ENCODE assay signal across 8 cellular contexts in genomic region chr2:85705680-85706039, GRCh38. TPM values are rescaled to one million over a fixed set of nuclear protein-coding genes. Genes with fewer than 3 reads are reported as not detected.
DNase-seq lines count a peak whose midpoint lies in the region; ATAC-seq and TF ChIP-seq lines count a peak whose summit lies in the region.

No MANE protein-coding gene starts in this region.

- POLR2A ChIA-PET in HCT116 (lab: Charles Lee): no interaction called here

- no peaks in the 10 kb centered on the region for H3K36me3 Mint-ChIP-seq in activated T-cell treated with anti-CD3 and anti-CD28 coated beads, Interleukin-2, amount 50 U/mL, for 24 hours (ENCODE audit: low read depth)
- no peaks in the 10 kb centered on the region for H3K36me3 Mint-ChIP-seq in progenitor cell of endocrine pancreas (ENCODE audit: insufficient read depth)

- TF ChIP-seq CTCF in HCT116 (IDR thresholded peaks at IDR 0.05 in 2 of 3, conservative IDR thresholded peaks at IDR 0.05 in 1 of 3; ENCODE audit: borderline replicate concordance in 1 of 3, insufficient read depth in 1 of 3, low read depth in 2 of 3, low read length in 2 of 3) (no peak), foreskin fibroblast (IDR thresholded peaks at IDR 0.05; ENCODE audit: low read depth, low read length) (no peak), progenitor cell of endocrine pancreas (IDR thresholded peaks at IDR 0.05; ENCODE audit: unreplicated experiment) (no peak)

- ATAC-seq in HCT116 (no peak), HG02840 (IDR thresholded peaks at IDR 0.05; ENCODE audit: low FRiP score, unreplicated experiment) (no peak)

- no peaks in the 10 kb centered on the region for H3K9me3 Mint-ChIP-seq in activated T-cell treated with anti-CD3 and anti-CD28 coated beads, Interleukin-2, amount 50 U/mL, for 24 hours
- H3K9me3 Mint-ChIP-seq in progenitor cell of endocrine pancreas (ENCODE audit: low read depth): no peaks in the 10 kb centered on the region

- H3K27ac ChIP-seq in HCT116 (ENCODE audit: low read depth, low read length): no peak overlapping the region
- H3K27ac ChIP-seq in skeletal muscle tissue (ENCODE audit: low read depth, low read length): peak overlapping the region; percentile 78

- H3K27me3 ChIP-seq in HCT116 (ENCODE audit: insufficient read depth, low read length): no peaks in the 10 kb centered on the region
- no peaks in the 10 kb centered on the region for H3K27me3 ChIP-seq in skeletal muscle tissue (ENCODE audit: control insufficient read depth in 3 of 3, insufficient read depth in 3 of 3, low read length in 3 of 3)

- BruUV-seq in HCT116 (replicated peaks; lab: Mats Ljungman, UMichigan): no TSS peak

- no peak for TF ChIP-seq POLR2A in HCT116 (IDR thresholded peaks at IDR 0.05; ENCODE audit: borderline replicate concordance, extremely low read depth, insufficient read depth, insufficient read length)

- RAD21 ChIA-PET in HCT116 (lab: Charles Lee; ENCODE audit: low non-redundant PET in 1 of 2, low total read pairs in 2 of 2, uncharacterized antibody in 2 of 2, unreplicated experiment in 2 of 2): no interaction called here

- H3K27me3 Mint-ChIP-seq in activated T-cell treated with anti-CD3 and anti-CD28 coated beads, Interleukin-2, amount 50 U/mL, for 24 hours: peaks cover 9% of the 10 kb centered on the region
- H3K27me3 Mint-ChIP-seq in progenitor cell of endocrine pancreas: peaks cover 49% of the 10 kb centered on the region

- H3K27ac Mint-ChIP-seq in activated T-cell treated with anti-CD3 and anti-CD28 coated beads, Interleukin-2, amount 50 U/mL, for 24 hours: no peak overlapping the region
- no peak overlapping the region for H3K27ac Mint-ChIP-seq in progenitor cell of endocrine pancreas

- no peaks in the 10 kb centered on the region for H3K9me3 ChIP-seq in HCT116 (ENCODE audit: control insufficient read depth in 1 of 2, insufficient read depth in 1 of 2, low read depth in 1 of 2, low read length in 2 of 2)
- no peaks in the 10 kb centered on the region for H3K9me3 ChIP-seq in skeletal muscle tissue (ENCODE audit: control insufficient read depth in 3 of 3, low read length in 3 of 3)

- H3K4me1 Mint-ChIP-seq in activated T-cell treated with anti-CD3 and anti-CD28 coated beads, Interleukin-2, amount 50 U/mL, for 24 hours (ENCODE audit: low read depth): peaks cover 31% of the 10 kb centered on the region
- H3K4me1 Mint-ChIP-seq in progenitor cell of endocrine pancreas (ENCODE audit: low read depth): peaks cover 6% of the 10 kb centered on the region

- H3K79me2 ChIP-seq in HCT116 (ENCODE audit: insufficient read depth, low read length): no peaks in the 10 kb centered on the region

- H3K4me3 ChIP-seq in HCT116 (replicated peaks in 1 of 2; ENCODE audit: low read depth in 1 of 2, low read length in 2 of 2): no peak overlapping the region
- H3K4me3 ChIP-seq in foreskin fibroblast (ENCODE audit: low read depth in 1 of 2, low read length in 2 of 2): no peak overlapping the region
- peak overlapping the region in 1 of 3 donors; percentile 1 for H3K4me3 ChIP-seq in skeletal muscle tissue (ENCODE audit: low read length in 3 of 3)

- no peak overlapping the region for H3K4me2 ChIP-seq in HCT116 (ENCODE audit: low read length)

- H2AFZ ChIP-seq in HCT116 (ENCODE audit: low read depth, low read length, poor library complexity, severe bottlenecking): no peak overlapping the region

- DNase-seq in HCT116 (ENCODE audit: low read depth, low spot score) (peak; percentile 66), SKM-1 (lab: John Stamatoyannopoulos, UW; ENCODE audit: unreplicated experiment) (peak; percentile 69), foreskin fibroblast (peak; percentile 94 to 96), progenitor cell of endocrine pancreas (ENCODE audit: low spot score, unreplicated experiment) (no peak)
- no peak for DNase-seq in stimulated activated CD4-positive, alpha-beta T cell treated with anti-CD3 and anti-CD28 coated beads, Interleukin-4, amount 100 ng/mL, for 1 hour
- DNase-seq in activated T-cell treated with anti-CD3 and anti-CD28 coated beads, Interleukin-2, amount 50 U/mL, for 24 hours: no peak

- H3K4me3 Mint-ChIP-seq in activated T-cell treated with anti-CD3 and anti-CD28 coated beads, Interleukin-2, amount 50 U/mL, for 24 hours: no peak overlapping the region
- no peak overlapping the region for H3K4me3 Mint-ChIP-seq in progenitor cell of endocrine pancreas (ENCODE audit: low read depth)

- no peaks in the 10 kb centered on the region for H3K9me2 ChIP-seq in HCT116 (ENCODE audit: insufficient read depth)

- TF ChIP-seq RAD21 in HCT116 (IDR thresholded peaks at IDR 0.05; ENCODE audit: low read depth): no peak

- H3K36me3 ChIP-seq in HCT116 (ENCODE audit: control insufficient read depth in 1 of 2, insufficient read depth in 2 of 2, low read length in 2 of 2): no peaks in the 10 kb centered on the region
- no peaks in the 10 kb centered on the region for H3K36me3 ChIP-seq in skeletal muscle tissue (ENCODE audit: control insufficient read depth in 3 of 3, insufficient read depth in 3 of 3, low read length in 3 of 3)

- no peak overlapping the region for H3K9ac ChIP-seq in HCT116 (ENCODE audit: low read length)
- H3K9ac ChIP-seq in skeletal muscle tissue (ENCODE audit: low read depth in 1 of 3, low read length in 3 of 3): no peak overlapping the region

- H3K4me1 ChIP-seq in HCT116 (ENCODE audit: control insufficient read depth in 1 of 2, insufficient read depth in 2 of 2, low read length in 2 of 2) (peaks cover 17 to 39% of the 10 kb centered on the region in 2 experiments), skeletal muscle tissue (ENCODE audit: control insufficient read depth in 3 of 3, insufficient read depth in 3 of 3, low read length in 3 of 3) (peaks cover 42 to 45% (median 42%) of the 10 kb centered on the region in 3 donors)

- intact Hi-C loops in HCT116 (cut with micrococcal nuclease): no loop called here

- no peaks in the 10 kb centered on the region for H4K20me1 ChIP-seq in HCT116 (ENCODE audit: insufficient read depth)

- CTCF ChIA-PET in HCT116 (lab: Charles Lee): interaction anchor here (1.4 to 4.6 kb wide), 3 partner anchors 26 to 68 kb away, joined by 3 to 33 read pairs (median 29); no protein-coding TSS in a partner anchor

TF ChIP-seq in HCT116, 20 proteins besides CTCF, POLR2A, EP300 and RAD21:
- TF ChIP-seq ATF3 (IDR thresholded peaks at IDR 0.05) (peak; percentile 96), SP1 (IDR thresholded peaks at IDR 0.05; ENCODE audit: low read depth) (peak; percentile 92), MAX (IDR thresholded peaks at IDR 0.05) (peak; percentile 71; the same call in 1 of the 2 replicates), FOSL1 (IDR thresholded peaks at IDR 0.05; ENCODE audit: low read depth) (peak; percentile 73), EGR1 (IDR thresholded peaks at IDR 0.05; ENCODE audit: low read depth) (peak; percentile 89), JUND (IDR thresholded peaks at IDR 0.05) (peak; percentile 85), EZH2 (IDR thresholded peaks at IDR 0.05) (no peak), ZFX (IDR thresholded peaks at IDR 0.05) (no peak), CEBPB (IDR thresholded peaks at IDR 0.05; ENCODE audit: low read depth) (peak; percentile 100), CBX3 (IDR thresholded peaks at IDR 0.05; ENCODE audit: low read depth) (peak; percentile 74; the same call in 1 of the 2 replicates), POLR2AphosphoS5 (IDR thresholded peaks at IDR 0.05; ENCODE audit: low read depth, low read length) (peak; percentile 72), YY1 (IDR thresholded peaks at IDR 0.05; ENCODE audit: extremely low read depth, insufficient replicate concordance, low read depth, low read length) (no peak), SRF (IDR thresholded peaks at IDR 0.05; ENCODE audit: low read depth) (0 out of 2 replicates have a peak, but pooled peaks have one; percentile 35)

RNA-seq across cellular contexts. Expression of gene GNLY, which starts 11.5 kb away (rescaled TPM):
- total RNA-seq in HCT116 (2021; ENCODE audit: unreplicated experiment): 0.74 TPM
- polyA plus RNA-seq in HCT116 (2012): 0.09 and 0.17 TPM in 2 replicates
- total RNA-seq in skeletal muscle tissue: not detected
- not detected in 2 replicates for total RNA-seq in progenitor cell of endocrine pancreas

RNA-seq across cellular contexts. Expression of gene SFTPB, which starts 37.7 kb away (rescaled TPM):
- total RNA-seq in HCT116 (2021; ENCODE audit: unreplicated experiment) (13.3 TPM), skeletal muscle tissue (not detected), progenitor cell of endocrine pancreas (not detected in 2 replicates)
- 0.10 and 0.22 TPM in 2 replicates for polyA plus RNA-seq in HCT116 (2012)

RNA-seq across cellular contexts. Expression of gene ATOH8, which starts 48.1 kb away (rescaled TPM):
- 0.74 TPM for total RNA-seq in HCT116 (2021; ENCODE audit: unreplicated experiment)
- 0.21 and 0.30 TPM in 2 replicates for polyA plus RNA-seq in HCT116 (2012)
- total RNA-seq in skeletal muscle tissue: 8.4 TPM
- total RNA-seq in progenitor cell of endocrine pancreas: 1.3 and 1.7 TPM in 2 replicates

Comparison
In these comparisons a context has a peak if more than half of its experiments do, and no peak if none do; other contexts are left out.
1. DNase-seq: peak in HCT116 (single experiment), SKM-1 (single experiment) and foreskin fibroblast (2 of 2); none in stimulated activated CD4-positive, alpha-beta T cell treated with anti-CD3 and anti-CD28 coated beads, Interleukin-4, amount 100 ng/mL, for 1 hour (single experiment), activated T-cell treated with anti-CD3 and anti-CD28 coated beads, Interleukin-2, amount 50 U/mL, for 24 hours (single experiment) and progenitor cell of endocrine pancreas (single experiment).
2. RNA of gene SFTPB, which starts 37.7 kb away (total RNA-seq): 13.3 TPM in HCT116 (single experiment); not detected in skeletal muscle tissue (single experiment) and not detected in progenitor cell of endocrine pancreas; every median in the first group is over 10 times any median in the second.